ENCODE assay signal across 23 cellular contexts in genomic region chr17:39765159-39765558, GRCh38. TPM values are rescaled to one million over a fixed set of nuclear protein-coding genes. Genes with fewer than 3 reads are reported as not detected.
DNase-seq lines count a peak whose midpoint lies in the region; ATAC-seq and TF ChIP-seq lines count a peak whose summit lies in the region.
"Had no signal": no experiment of that assay in that cellular context is flagged by ENCODE, and none has a peak within 500 bp of the region (broad histone marks: within the 10 kb centered on the region; RNA-seq: fewer than 3 reads in every experiment).

No MANE protein-coding gene starts in this region.

- H3K4me3 Mint-ChIP-seq in activated naive CD8-positive, alpha-beta T cell, result no peak overlapping the region
- peak overlapping the region; percentile 88 for H3K4me3 Mint-ChIP-seq in natural killer cell
- H3K4me3 Mint-ChIP-seq: nephron progenitor cell had no signal

- no peak for TF ChIP-seq CTCF in KMS-11 (conservative IDR thresholded peaks at IDR 0.05; ENCODE audit: low read depth, low read length)
- TF ChIP-seq CTCF in natural killer cell (IDR thresholded peaks at IDR 0.05), result no peak

- H3K4me2 ChIP-seq in KMS-11, result peak overlapping the region; percentile 5; the same call in 1 of the 2 replicates

- H3K9me3 Mint-ChIP-seq in activated naive CD8-positive, alpha-beta T cell (ENCODE audit: low read depth), result no peaks in the 10 kb centered on the region
- no peaks in the 10 kb centered on the region for H3K9me3 Mint-ChIP-seq in natural killer cell
- H3K9me3 Mint-ChIP-seq: nephron progenitor cell had no signal

- peak overlapping the region; percentile 97 for H3K27ac Mint-ChIP-seq in activated naive CD8-positive, alpha-beta T cell
- H3K27ac Mint-ChIP-seq in natural killer cell, result peak overlapping the region; percentile 94 to 98
- H3K27ac Mint-ChIP-seq: nephron progenitor cell had no signal

- DNase-seq in activated CD8-positive, alpha-beta memory T cell treated with anti-CD3 and anti-CD28 coated beads for 24 hours, result peak; percentile 26
- DNase-seq in activated CD8-positive, alpha-beta memory T cell treated with anti-CD3 and anti-CD28 coated beads, Interleukin-2, amount 50 U/mL, for 4 hours, result no peak
- DNase-seq in natural killer cell, result no peak
- DNase-seq in NCI-H526 (lab: John Stamatoyannopoulos, UW), result no peak
- DNase-seq in amygdala (lab: John Stamatoyannopoulos, UW), result no peak
- DNase-seq: activated CD4-positive, alpha-beta T cell treated with anti-CD3 and anti-CD28 coated beads for 48 hours; activated naive CD4-positive, alpha-beta T cell; central memory CD4-positive, alpha-beta T cell; dorsolateral prefrontal cortex; EL; heart left ventricle; NCI-H1694; NCI-H2171 treated with DMSO at 0.1 percent for 48 hours; NCI-H526 treated with DMSO at 0.1 percent for 48 hours; nephron progenitor cell; right lobe of liver; upper lobe of left lung had no signal

- peaks cover 99% of the 10 kb centered on the region for H3K4me1 ChIP-seq in KMS-11 (ENCODE audit: low read depth, poor library complexity, severe bottlenecking)
- H3K4me1 ChIP-seq: right lobe of liver, upper lobe of left lung had no signal

- H3K4me3 ChIP-seq in KMS-11 (IDR thresholded peaks at IDR 0.05; ENCODE audit: insufficient read depth, low read depth, low read length), result no peak overlapping the region
- H3K4me3 ChIP-seq: dorsolateral prefrontal cortex, heart left ventricle, right lobe of liver, upper lobe of left lung had no signal

- H4K20me1 ChIP-seq in KMS-11 (ENCODE audit: insufficient read depth), result no peaks in the 10 kb centered on the region

- H3K27ac ChIP-seq in KMS-11, result peak overlapping the region; percentile 4; the same call in 1 of the 2 replicates
- H3K27ac ChIP-seq: dorsolateral prefrontal cortex, heart left ventricle, parathyroid adenoma, right lobe of liver, upper lobe of left lung had no signal

- no peak for ATAC-seq in natural killer cell
- ATAC-seq in GM19328 (IDR thresholded peaks at IDR 0.05; ENCODE audit: unreplicated experiment), result no peak
- ATAC-seq: HCT116, heart left ventricle, right lobe of liver, Right ventricle myocardium inferior had no signal

- H3K36me3 ChIP-seq in KMS-11 (ENCODE audit: insufficient read depth), result peaks cover 32% of the 10 kb centered on the region; the same call in 1 of the 2 replicates
- H3K36me3 ChIP-seq: heart left ventricle, right lobe of liver, upper lobe of left lung had no signal

- peaks cover 84% of the 10 kb centered on the region for H3K4me1 Mint-ChIP-seq in activated naive CD8-positive, alpha-beta T cell (ENCODE audit: low read depth)
- peaks cover 62 to 69% of the 10 kb centered on the region in 2 donors for H3K4me1 Mint-ChIP-seq in natural killer cell

- no peak overlapping the region for H2AFZ ChIP-seq in KMS-11 (ENCODE audit: low read depth)
- H2AFZ ChIP-seq: parathyroid adenoma had no signal

- no peaks in the 10 kb centered on the region for H3K27me3 Mint-ChIP-seq in activated naive CD8-positive, alpha-beta T cell
- H3K27me3 Mint-ChIP-seq in natural killer cell (ENCODE audit: low read depth in 2 of 2), result no peaks in the 10 kb centered on the region

- peaks cover 87% of the 10 kb centered on the region for H3K79me2 ChIP-seq in KMS-11 (ENCODE audit: insufficient read depth, low read depth)
- H3K79me2 ChIP-seq: parathyroid adenoma had no signal

- peaks cover 46% of the 10 kb centered on the region for H3K36me3 Mint-ChIP-seq in activated naive CD8-positive, alpha-beta T cell
- H3K36me3 Mint-ChIP-seq in natural killer cell, result peaks cover 14% of the 10 kb centered on the region

- intact Hi-C loops in natural killer cell (cut with micrococcal nuclease), result loop anchor here (5.0 kb wide), 1 partner anchor 557 kb away; no protein-coding TSS in a partner anchor

- no peaks in the 10 kb centered on the region for H3K27me3 ChIP-seq in KMS-11 (ENCODE audit: insufficient read depth, low read depth)
- H3K27me3 ChIP-seq: right lobe of liver, upper lobe of left lung had no signal

- no peak overlapping the region for H3K9ac ChIP-seq in KMS-11
- H3K9ac ChIP-seq: parathyroid adenoma had no signal

RNA-seq across cellular contexts. Expression of gene GRB7, which starts 27.4 kb away (rescaled TPM):
- under 1 TPM in 1 of 3 donors, not detected in 2; 0.27 TPM for total RNA-seq in natural killer cell

RNA-seq across cellular contexts. Expression of gene MIEN1, which starts 34.8 kb away (rescaled TPM):
- total RNA-seq in natural killer cell, result 10 to 100 TPM; 48.8 to 55.2 (median 51.6) TPM
